ENCODE assay signal across 21 cellular contexts in genomic region chr1:185811062-185811709, GRCh38.
A peak's percentile ranks its signal among the peaks of the same experiment; 100 is the strongest.
DNase-seq lines count a peak whose midpoint lies in the region; ATAC-seq, FAIRE-seq and TF ChIP-seq lines count a peak whose summit lies in the region.
"Had no signal": no experiment of that assay in that cellular context is flagged by ENCODE, and none has a peak within 500 bp of the region (broad histone marks: within the 10 kb centered on the region; RNA-seq: fewer than 3 reads in every experiment).

No MANE protein-coding gene starts in this region.

- H3K27ac ChIP-seq in DND-41 (ENCODE audit: low read length) = no peak overlapping the region
- H3K27ac ChIP-seq in K562 (ENCODE audit: extremely low read depth, low read depth, low read length) = no peak overlapping the region
- H3K27ac ChIP-seq: SJSA1 had no signal

- no peak overlapping the region for H3K4me3 ChIP-seq in DND-41 (ENCODE audit: low read depth in 1 of 2, low read length in 2 of 2)
- H3K4me3 ChIP-seq in K562 = no peak overlapping the region
- H3K4me3 ChIP-seq: SJSA1 had no signal

- no peak overlapping the region for H2AFZ ChIP-seq in DND-41 (ENCODE audit: low read depth, low read length)
- H2AFZ ChIP-seq in K562 (ENCODE audit: low read depth, low read length) = no peak overlapping the region

- intact Hi-C loops in K562 (cut with micrococcal nuclease) = loop anchor here (5.0 kb wide), 2 partner anchors 186 to 346 kb away; no protein-coding TSS in a partner anchor

- TF ChIP-seq CTCF in DND-41 (IDR thresholded peaks at IDR 0.05; ENCODE audit: borderline replicate concordance, extremely low read depth, low read length, poor library complexity, severe bottlenecking) = no peak
- no peak for TF ChIP-seq CTCF in K562 (IDR thresholded peaks at IDR 0.05 in 2 of 3, conservative IDR thresholded peaks at IDR 0.05 in 1 of 3; ENCODE audit: insufficient read depth in 2 of 3, low read depth in 1 of 3, low read length in 3 of 3)
- TF ChIP-seq CTCF in nephron progenitor cell (IDR thresholded peaks at IDR 0.05) = no peak

- 9% methylated on average over 3 of the region's 3 CpGs for WGBS in K562 (ENCODE audit: insufficient coverage, low coverage, missing lambda C conversion rate)

- H3K36me3 ChIP-seq in DND-41 (ENCODE audit: insufficient read depth, low read length) (no peaks in the 10 kb centered on the region), K562 (ENCODE audit: control insufficient read depth, insufficient read depth, low read length) (no peaks in the 10 kb centered on the region)
- H3K36me3 ChIP-seq: BE2C, SJSA1 had no signal

- no TSS peak for BruUV-seq in K562 (replicated peaks; lab: Mats Ljungman, UMichigan)

- ATAC-seq in DND-41 (ENCODE audit: insufficient read depth, low read depth) (peak; percentile 44; the same call in 1 of the 3 replicates), K562 (peak; percentile 63), GM19397 (IDR thresholded peaks at IDR 0.05; ENCODE audit: unreplicated experiment) (no peak), HG03159 (IDR thresholded peaks at IDR 0.05; ENCODE audit: unreplicated experiment) (no peak)
- ATAC-seq: T-cell had no signal

- no peaks in the 10 kb centered on the region for H3K27me3 Mint-ChIP-seq in nephron progenitor cell (ENCODE audit: low read depth, poor library complexity)
- peaks cover 1% of the 10 kb centered on the region for H3K27me3 Mint-ChIP-seq in activated CD4-positive, alpha-beta memory T cell treated with anti-CD3 and anti-CD28 coated beads, Interleukin-2, amount 10 ng/mL, durations not matched to agents 7 days and 5 days
- H3K27me3 Mint-ChIP-seq: CD4-positive, alpha-beta memory T cell had no signal

- POLR2A ChIA-PET in K562 (lab: Yijun Ruan, JAX) = interaction anchor here (0.6 kb wide), 1 partner anchor 42 kb away, joined by 4 read pairs; no protein-coding TSS in a partner anchor
- POLR2A ChIA-PET in activated CD4-positive, alpha-beta memory T cell treated with anti-CD3 and anti-CD28 coated beads, Interleukin-2, amount 10 ng/mL, durations not matched to agents 7 days and 5 days (lab: Charles Lee) = no interaction called here

- no peak for TF ChIP-seq EP300 in K562 (IDR thresholded peaks at IDR 0.05; ENCODE audit: low read length)

- FAIRE-seq in K562 (lab: Jason Lieb, UNC) = no peak

- H3K79me2 ChIP-seq in DND-41 (ENCODE audit: insufficient read depth, low read length) (no peaks in the 10 kb centered on the region), K562 (ENCODE audit: control insufficient read depth, insufficient read depth, low read length) (no peaks in the 10 kb centered on the region)

- no peak overlapping the region for H3K4me3 Mint-ChIP-seq in nephron progenitor cell
- H3K4me3 Mint-ChIP-seq in activated CD4-positive, alpha-beta memory T cell treated with anti-CD3 and anti-CD28 coated beads, Interleukin-2, amount 10 ng/mL, durations not matched to agents 7 days and 5 days = no peak overlapping the region
- H3K4me3 Mint-ChIP-seq: CD4-positive, alpha-beta memory T cell; T-cell had no signal

- H3K36me3 Mint-ChIP-seq in nephron progenitor cell (ENCODE audit: low read depth) = no peaks in the 10 kb centered on the region
- no peaks in the 10 kb centered on the region for H3K36me3 Mint-ChIP-seq in activated CD4-positive, alpha-beta memory T cell treated with anti-CD3 and anti-CD28 coated beads, Interleukin-2, amount 10 ng/mL, durations not matched to agents 7 days and 5 days (ENCODE audit: low read depth)
- H3K36me3 Mint-ChIP-seq: CD4-positive, alpha-beta memory T cell; T-cell had no signal

- no peak for TF ChIP-seq POLR2A in K562 (conservative IDR thresholded peaks at IDR 0.05)

- CTCF ChIA-PET in K562 (lab: Yijun Ruan, JAX; ENCODE audit: low intra/inter-chr PET ratio) = no interaction called here
- CTCF ChIA-PET in activated CD4-positive, alpha-beta memory T cell treated with anti-CD3 and anti-CD28 coated beads, Interleukin-2, amount 10 ng/mL, durations not matched to agents 7 days and 5 days (lab: Charles Lee) = no interaction called here

- no peak for TF ChIP-seq RAD21 in K562 (CRISPR knock-in tag; conservative IDR thresholded peaks at IDR 0.05 in 1 of 2, IDR thresholded peaks at IDR 0.05 in 1 of 2)

- H4K20me1 ChIP-seq in DND-41 (ENCODE audit: insufficient read depth, low read length) (no peaks in the 10 kb centered on the region), K562 (replicated peaks; ENCODE audit: control insufficient read depth, insufficient read depth, low read length) (no peaks in the 10 kb centered on the region)

- in situ Hi-C loops in SK-MEL-5 (cut with HindIII; ENCODE audit: low pct_unique_long_range_greater_than_20kb, low sequenced_read_pairs) (no loop called here), K562 (cut with MboI) (loop anchor here (25.0 kb wide), 1 partner anchor 401 kb away; no protein-coding TSS in a partner anchor)

- no peaks in the 10 kb centered on the region for H3K4me1 Mint-ChIP-seq in nephron progenitor cell
- H3K4me1 Mint-ChIP-seq in activated CD4-positive, alpha-beta memory T cell treated with anti-CD3 and anti-CD28 coated beads, Interleukin-2, amount 10 ng/mL, durations not matched to agents 7 days and 5 days = no peaks in the 10 kb centered on the region
- H3K4me1 Mint-ChIP-seq: T-cell had no signal

- H3K4me2 ChIP-seq in DND-41 (ENCODE audit: insufficient read depth, low read length) (no peak overlapping the region), K562 (ENCODE audit: insufficient read depth, low read length) (no peak overlapping the region)

- no peak overlapping the region for H3K9ac ChIP-seq in DND-41 (ENCODE audit: low read depth, low read length)
- no peak overlapping the region for H3K9ac ChIP-seq in K562 (ENCODE audit: insufficient read depth in 1 of 2, low read depth in 2 of 2, low read length in 2 of 2)

- peak overlapping the region; percentile 85 for H3K27ac Mint-ChIP-seq in nephron progenitor cell
- H3K27ac Mint-ChIP-seq in activated CD4-positive, alpha-beta memory T cell treated with anti-CD3 and anti-CD28 coated beads, Interleukin-2, amount 10 ng/mL, durations not matched to agents 7 days and 5 days = no peak overlapping the region
- H3K27ac Mint-ChIP-seq: CD4-positive, alpha-beta memory T cell; T-cell had no signal

- H3K9me1 ChIP-seq in K562 (ENCODE audit: control insufficient read depth, insufficient read depth, low read length) = no peaks in the 10 kb centered on the region

- no peak for DNase-seq in DND-41
- peak; percentile 53 for DNase-seq in SK-MEL-5 (ENCODE audit: low read depth, low spot score)
- peak in 1 of 4 experiments; percentile 4 for DNase-seq in K562 (ENCODE audit: extremely low read depth in 1 of 4, low spot score in 3 of 4)
- DNase-seq in nephron progenitor cell = no peak
- no peak for DNase-seq in activated T-cell treated with anti-CD3 and anti-CD28 coated beads, Interleukin-2, amount 50 U/mL, for 48 hours
- DNase-seq in activated CD4-positive, alpha-beta memory T cell treated with anti-CD3 and anti-CD28 coated beads, Interleukin-2, amount 10 ng/mL, durations not matched to agents 7 days and 5 days = no peak
- DNase-seq: BE2C; Calu3; CD4-positive, alpha-beta memory T cell; GF-D8; H7; NCI-H1048; NCI-H1436 treated with DMSO at 0.1 percent for 48 hours; NCI-H2081 treated with DMSO at 0.1 percent for 48 hours; NCI-H2227 treated with DMSO at 0.1 percent for 48 hours; NCI-H526 treated with DMSO at 0.1 percent for 48 hours; RPMI8226; T-cell had no signal

- H3K27me3 ChIP-seq in DND-41 (ENCODE audit: insufficient read depth, low read length, poor library complexity) (no peaks in the 10 kb centered on the region), K562 (ENCODE audit: control insufficient read depth in 2 of 2, insufficient read depth in 2 of 2, low read length in 2 of 2) (no peaks in the 10 kb centered on the region)
- H3K27me3 ChIP-seq: BE2C, SJSA1 had no signal

- no peaks in the 10 kb centered on the region for H3K9me3 Mint-ChIP-seq in nephron progenitor cell
- H3K9me3 Mint-ChIP-seq in activated CD4-positive, alpha-beta memory T cell treated with anti-CD3 and anti-CD28 coated beads, Interleukin-2, amount 10 ng/mL, durations not matched to agents 7 days and 5 days = no peaks in the 10 kb centered on the region
- H3K9me3 Mint-ChIP-seq: CD4-positive, alpha-beta memory T cell; T-cell had no signal

- no peaks in the 10 kb centered on the region for H3K4me1 ChIP-seq in DND-41 (ENCODE audit: insufficient read depth, low read length)
- no peaks in the 10 kb centered on the region for H3K4me1 ChIP-seq in K562 (replicated peaks in 1 of 2; ENCODE audit: control insufficient read depth in 2 of 2, insufficient read depth in 2 of 2, low read length in 2 of 2)
- H3K4me1 ChIP-seq: BE2C, SJSA1 had no signal

- H3K9me3 ChIP-seq in DND-41 (ENCODE audit: insufficient read depth, low read length, severe bottlenecking) (no peaks in the 10 kb centered on the region), K562 (replicated peaks; ENCODE audit: control insufficient read depth, insufficient read depth, low read depth, low read length) (no peaks in the 10 kb centered on the region)
- H3K9me3 ChIP-seq: BE2C, SJSA1 had no signal

Comparison
In these comparisons a context has a peak if more than half of its experiments do, and no peak if none do; other contexts are left out.
1. ATAC-seq: peak in DND-41 (single experiment) and K562 (single experiment); none in GM19397 (single experiment) and HG03159 (single experiment).